Comparison of ENCODE assay signal across 9 cellular contexts in the genomic region with DNA sequence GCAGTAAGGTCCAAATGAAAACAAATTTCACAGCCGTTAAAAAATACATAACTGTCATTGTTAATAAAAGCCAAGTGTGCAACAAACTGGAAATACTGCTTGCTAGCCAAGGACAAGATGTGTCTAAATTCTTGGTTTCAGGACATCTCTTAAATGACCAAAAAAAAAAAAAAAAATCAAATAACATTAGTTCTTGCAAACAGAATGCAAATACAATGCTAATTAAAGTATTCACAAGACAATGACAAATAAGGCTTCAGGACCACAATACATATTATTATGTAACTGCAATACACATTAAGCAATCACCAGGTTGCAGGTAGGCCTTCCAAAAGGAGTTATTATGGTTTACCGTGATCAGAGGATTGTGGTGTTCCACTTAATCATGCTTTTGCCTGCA. TPM values are rescaled to one million over a fixed set of nuclear protein-coding genes. Genes with fewer than 3 reads are reported as not detected.
DNase-seq lines count a peak whose midpoint lies in the region; ATAC-seq and TF ChIP-seq lines count a peak whose summit lies in the region.
"Had no signal": no experiment of that assay in that cellular context is flagged by ENCODE, and none has a peak within 500 bp of the region (broad histone marks: within the 10 kb centered on the region; RNA-seq: fewer than 3 reads in every experiment).

No MANE protein-coding gene starts in this region.

- H2AK5ac ChIP-seq in neuronal stem cell (ENCODE audit: low read depth, low read length) = no peak overlapping the region

- no peak overlapping the region for H4K8ac ChIP-seq in neuronal stem cell (ENCODE audit: low read depth, low read length)

- no peaks in the 10 kb centered on the region for H3K27me3 ChIP-seq in neuronal stem cell (ENCODE audit: control insufficient read depth in 3 of 3, insufficient read depth in 3 of 3, low read depth in 1 of 3, low read length in 3 of 3)

- H2BK120ac ChIP-seq in neuronal stem cell (ENCODE audit: low read depth, low read length) = no peak overlapping the region

- H3K9me3 ChIP-seq in neuronal stem cell (replicated peaks in 1 of 2; ENCODE audit: control insufficient read depth in 2 of 2, insufficient read depth in 1 of 2, low read depth in 1 of 2, low read length in 2 of 2) = peaks cover 0 to 2% of the 10 kb centered on the region in 2 donors

- H2BK12ac ChIP-seq in neuronal stem cell (ENCODE audit: low read length) = no peak overlapping the region

- H3K9ac ChIP-seq in neuronal stem cell (ENCODE audit: low read depth, low read length, poor library complexity) = no peak overlapping the region

- TF ChIP-seq CTCF in AG10803 (conservative IDR thresholded peaks at IDR 0.05; ENCODE audit: low read length) (no peak), epithelial cell of esophagus (IDR thresholded peaks at IDR 0.05; ENCODE audit: insufficient read depth, low read depth, low read length, missing control alignments) (no peak)

- no CpG with 5 or more reads among the region's 2 CpGs for WGBS in neuronal stem cell (ENCODE audit: extremely low coverage in 2 of 2, insufficient read length in 2 of 2, insufficient replicate concordance in 1 of 2), 2 donors

- no peak overlapping the region for H3K4ac ChIP-seq in neuronal stem cell (ENCODE audit: low read length)

- DNase-seq in AG10803 (ENCODE audit: low read depth) = no peak
- DNase-seq in NCI-H69 (lab: John Stamatoyannopoulos, UW) = peak; percentile 16
- peak; percentile 53 for DNase-seq in epithelial cell of esophagus (ENCODE audit: low read depth)
- no peak for DNase-seq in neuronal stem cell (ENCODE audit: low spot score)
- DNase-seq in effector CD8-positive, alpha-beta T cell (lab: John Stamatoyannopoulos, UW) = no peak
- DNase-seq in T-helper 1 cell = no peak
- DNase-seq: NCI-H1417 treated with DMSO at 0.1 percent for 48 hours had no signal

- H3K27ac ChIP-seq in neuronal stem cell (replicated peaks; ENCODE audit: low read length) = no peak overlapping the region

- no peak overlapping the region for H2BK5ac ChIP-seq in neuronal stem cell (ENCODE audit: low read length)

- H2BK15ac ChIP-seq in neuronal stem cell (ENCODE audit: low read length) = no peak overlapping the region

- H3K18ac ChIP-seq in neuronal stem cell (ENCODE audit: low read length) = no peak overlapping the region

- no peak overlapping the region for H2AFZ ChIP-seq in neuronal stem cell (ENCODE audit: low read length)

- no peak overlapping the region for H3K14ac ChIP-seq in neuronal stem cell (ENCODE audit: low read length)

- no peak overlapping the region for H4K91ac ChIP-seq in neuronal stem cell (ENCODE audit: low read depth, low read length, poor library complexity)

- H3K36me3 ChIP-seq in neuronal stem cell (replicated peaks in 1 of 2; ENCODE audit: control insufficient read depth in 2 of 2, insufficient read depth in 2 of 2, low read length in 2 of 2) = peaks cover 0 to 66% of the 10 kb centered on the region in 2 donors

- H3K4me2 ChIP-seq in neuronal stem cell (ENCODE audit: insufficient read depth, low read length, poor library complexity, severe bottlenecking) = peak overlapping the region; percentile 26

- no peak overlapping the region for H3K23ac ChIP-seq in neuronal stem cell (ENCODE audit: low read depth, low read length, poor library complexity)

- peaks cover 2% of the 10 kb centered on the region for H3K79me1 ChIP-seq in neuronal stem cell (ENCODE audit: low read depth, low read length)

- H3K4me3 ChIP-seq in AG10803 (ENCODE audit: low read length) (peak overlapping the region; percentile 89), epithelial cell of esophagus (ENCODE audit: low read length) (peak overlapping the region; percentile 79), neuronal stem cell (ENCODE audit: low read length in 2 of 2) (peak overlapping the region in 1 of 2 donors; percentile 64)

- ATAC-seq in GM21529 (IDR thresholded peaks at IDR 0.05; ENCODE audit: unreplicated experiment) (no peak), HG03025 (IDR thresholded peaks at IDR 0.05; ENCODE audit: low FRiP score, unreplicated experiment) (no peak)

- H3K4me1 ChIP-seq in neuronal stem cell (ENCODE audit: control insufficient read depth in 2 of 2, insufficient read depth in 1 of 2, low read depth in 1 of 2, low read length in 2 of 2) = peaks cover 10 to 23% of the 10 kb centered on the region in 2 donors

RNA-seq across cellular contexts. Expression of a gene that starts 3.6 kb away (rescaled TPM):
- polyA plus RNA-seq in neuronal stem cell (2013, experiment 1 of 2) = 26.3 TPM
- polyA plus RNA-seq in neuronal stem cell (2013, experiment 2 of 2) = 28.0 TPM

Comparison
In these comparisons a context has a peak if more than half of its experiments do, and no peak if none do; other contexts are left out.
1. DNase-seq: peak in NCI-H69 (single experiment) and epithelial cell of esophagus (single experiment); none in AG10803 (single experiment), neuronal stem cell (single experiment), effector CD8-positive, alpha-beta T cell (single experiment) and T-helper 1 cell (0 of 5).